In genomic region chr2:227539465-227539956, GRCh38 we compare ENCODE assay signal across 43 cellular contexts. TPM values are rescaled to one million over a fixed set of nuclear protein-coding genes. Genes with fewer than 3 reads are reported as not detected.
"Had no signal": no experiment of that assay in that cellular context is flagged by ENCODE, and none has a peak within 500 bp of the region (broad histone marks: within the 10 kb centered on the region; RNA-seq: fewer than 3 reads in every experiment).

No MANE protein-coding gene starts in this region.

- H3K27ac Mint-ChIP-seq: activated naive CD4-positive, alpha-beta T cell treated with anti-CD3 and anti-CD28 coated beads for 36 hours; activated naive CD4-positive, alpha-beta T cell treated with anti-CD3 and anti-CD28 coated beads, Interleukin-2, amount 10 ng/mL, durations not matched to agents 7 days and 5 days; activated naive CD4-positive, alpha-beta T cell treated with anti-CD3 and anti-CD28 coated beads, Interleukin-2, amount 50 U/mL, for 24 hours; activated naive CD4-positive, alpha-beta T cell treated with anti-CD3 and anti-CD28 coated beads, Interleukin-2, amount 50 U/mL, for 72 hours; activated naive CD8-positive, alpha-beta T cell; activated naive CD8-positive, alpha-beta T cell treated with anti-CD3 and anti-CD28 coated beads for 36 hours; activated naive CD8-positive, alpha-beta T cell treated with anti-CD3 and anti-CD28 coated beads, Interleukin-2, amount 10 ng/mL, durations not matched to agents 7 days and 5 days; activated naive CD8-positive, alpha-beta T cell treated with anti-CD3 and anti-CD28 coated beads, Interleukin-2, amount 50 U/mL, for 24 hours; activated T-cell treated with anti-CD3 and anti-CD28 coated beads, Interleukin-2, amount 50 U/mL, for 24 hours; activated T-cell treated with anti-CD3 and anti-CD28 coated beads, Interleukin-2, amount 50 U/mL, for 72 hours; activated T-helper 1 cell treated with anti-CD3 and anti-CD28 coated beads, Interleukin-12 subunit alpha, Interleukin-12 subunit beta, Interleukin-2, Interleukin-4 antibody, amounts not matched to agents 30 ng/mL and 10 ng/mL and 1 ng/mL, durations not matched to agents 14 hours and 24 hours and 36 hours; activated T-helper 17 cell treated with anti-CD3 and anti-CD28 coated beads, Interleukin-2, amount 50 U/mL, for 72 hours; activated T-helper 2 cell treated with anti-CD3 and anti-CD28 coated beads, Interferon-gamma antibody, Interleukin-2, Interleukin-4, amounts not matched to agents 10 μg/mL and 5 μg/mL and 100 μg/mL, durations not matched to agents 14 hours and 24 hours and 36 hours; brain had no signal

- FAIRE-seq: astrocyte, bronchial epithelial cell had no signal

- H3K4me3 Mint-ChIP-seq: activated naive CD4-positive, alpha-beta T cell treated with anti-CD3 and anti-CD28 coated beads for 36 hours; activated naive CD4-positive, alpha-beta T cell treated with anti-CD3 and anti-CD28 coated beads, Interleukin-2, amount 10 ng/mL, durations not matched to agents 7 days and 5 days; activated naive CD4-positive, alpha-beta T cell treated with anti-CD3 and anti-CD28 coated beads, Interleukin-2, amount 50 U/mL, for 24 hours; activated naive CD8-positive, alpha-beta T cell; activated naive CD8-positive, alpha-beta T cell treated with anti-CD3 and anti-CD28 coated beads for 36 hours; activated naive CD8-positive, alpha-beta T cell treated with anti-CD3 and anti-CD28 coated beads, Interleukin-2, amount 10 ng/mL, durations not matched to agents 7 days and 5 days; activated naive CD8-positive, alpha-beta T cell treated with anti-CD3 and anti-CD28 coated beads, Interleukin-2, amount 50 U/mL, for 24 hours; activated T-cell treated with anti-CD3 and anti-CD28 coated beads, Interleukin-2, amount 50 U/mL, for 24 hours; activated T-cell treated with anti-CD3 and anti-CD28 coated beads, Interleukin-2, amount 50 U/mL, for 4 hours; activated T-cell treated with anti-CD3 and anti-CD28 coated beads, Interleukin-2, amount 50 U/mL, for 72 hours; activated T-helper 1 cell treated with anti-CD3 and anti-CD28 coated beads, Interleukin-12 subunit alpha, Interleukin-12 subunit beta, Interleukin-2, Interleukin-4 antibody, amounts not matched to agents 30 ng/mL and 10 ng/mL and 1 ng/mL, durations not matched to agents 14 hours and 24 hours and 36 hours; activated T-helper 17 cell treated with anti-CD3 and anti-CD28 coated beads, Interleukin-2, amount 50 U/mL, for 72 hours; brain; central memory CD8-positive, alpha-beta T cell had no signal

- H3K27me3 ChIP-seq: adrenal gland, ascending aorta, body of pancreas, brain microvascular endothelial cell, breast epithelium, cardiac muscle cell had no signal

- H3K4me1 Mint-ChIP-seq: activated naive CD4-positive, alpha-beta T cell treated with anti-CD3 and anti-CD28 coated beads, Interleukin-2, amount 10 ng/mL, durations not matched to agents 7 days and 5 days; brain had no signal

- H3K27ac ChIP-seq: adrenal gland, ascending aorta, body of pancreas, brain microvascular endothelial cell, breast epithelium, cardiac muscle cell had no signal

- ATAC-seq: activated naive CD4-positive, alpha-beta T cell treated with anti-CD3 and anti-CD28 coated beads, Interleukin-2, amount 50 U/mL, for 72 hours; activated naive CD8-positive, alpha-beta T cell treated with anti-CD3 and anti-CD28 coated beads, Interleukin-2, amount 50 U/mL, for 24 hours; activated T-cell treated with anti-CD3 and anti-CD28 coated beads, Interleukin-2, amount 50 U/mL, for 4 hours; activated T-cell treated with anti-CD3 and anti-CD28 coated beads, Interleukin-2, amount 50 U/mL, for 72 hours; activated T-helper 17 cell treated with anti-CD3 and anti-CD28 coated beads, Interleukin-2, amount 50 U/mL, for 72 hours; body of pancreas had no signal

- H3K9me3 Mint-ChIP-seq: activated T-helper 17 cell treated with anti-CD3 and anti-CD28 coated beads, Interleukin-2, amount 50 U/mL, for 72 hours; central memory CD8-positive, alpha-beta T cell had no signal

- DNase-seq: activated effector memory CD4-positive, alpha-beta T cell treated with anti-CD3 and anti-CD28 coated beads, Interleukin-2, amount 50 U/mL, for 16 hours; activated effector memory CD4-positive, alpha-beta T cell treated with Interleukin-2 at 50 U/mL for 16 hours; activated gamma-delta T cell; activated gamma-delta T cell treated with Interleukin-2 at 50 U/mL for 16 hours; activated naive CD4-positive, alpha-beta T cell; activated naive CD4-positive, alpha-beta T cell treated with anti-CD3 and anti-CD28 coated beads for 36 hours; activated naive CD4-positive, alpha-beta T cell treated with anti-CD3 and anti-CD28 coated beads, Interleukin-2, amount 10 ng/mL, durations not matched to agents 7 days and 5 days; activated naive CD4-positive, alpha-beta T cell treated with anti-CD3 and anti-CD28 coated beads, Interleukin-2, amount 50 U/mL, for 16 hours; activated naive CD4-positive, alpha-beta T cell treated with Interleukin-2 at 50 U/mL for 16 hours; activated naive CD8-positive, alpha-beta T cell treated with anti-CD3 and anti-CD28 coated beads for 36 hours; activated naive CD8-positive, alpha-beta T cell treated with anti-CD3 and anti-CD28 coated beads, Interleukin-2, amount 10 ng/mL, durations not matched to agents 7 days and 5 days; activated naive CD8-positive, alpha-beta T cell treated with anti-CD3 and anti-CD28 coated beads, Interleukin-2, amount 50 U/mL, for 24 hours; activated T-cell treated with anti-CD3 and anti-CD28 coated beads, Interleukin-2, amount 50 U/mL, for 24 hours; activated T-cell treated with anti-CD3 and anti-CD28 coated beads, Interleukin-2, amount 50 U/mL, for 4 hours; activated T-cell treated with anti-CD3 and anti-CD28 coated beads, Interleukin-2, amount 50 U/mL, for 48 hours; activated T-cell treated with anti-CD3 and anti-CD28 coated beads, Interleukin-2, amount 50 U/mL, for 72 hours; adrenal gland; amniotic stem cell; amygdala; anterior cingulate cortex; aorta; body of pancreas; brain microvascular endothelial cell; caudate nucleus; central memory CD4-positive, alpha-beta T cell; cerebellar nuclear complex had no signal

- H3K4me3 ChIP-seq: adrenal gland, ascending aorta, body of pancreas, breast epithelium, cardiac muscle cell had no signal

- H3K27me3 Mint-ChIP-seq: activated naive CD4-positive, alpha-beta T cell treated with anti-CD3 and anti-CD28 coated beads, Interleukin-2, amount 10 ng/mL, durations not matched to agents 7 days and 5 days; activated naive CD4-positive, alpha-beta T cell treated with anti-CD3 and anti-CD28 coated beads, Interleukin-2, amount 50 U/mL, for 24 hours; activated naive CD8-positive, alpha-beta T cell; activated naive CD8-positive, alpha-beta T cell treated with anti-CD3 and anti-CD28 coated beads for 36 hours; activated naive CD8-positive, alpha-beta T cell treated with anti-CD3 and anti-CD28 coated beads, Interleukin-2, amount 10 ng/mL, durations not matched to agents 7 days and 5 days; activated naive CD8-positive, alpha-beta T cell treated with anti-CD3 and anti-CD28 coated beads, Interleukin-2, amount 50 U/mL, for 24 hours; activated T-cell treated with anti-CD3 and anti-CD28 coated beads, Interleukin-2, amount 50 U/mL, for 24 hours; activated T-helper 17 cell treated with anti-CD3 and anti-CD28 coated beads, Interleukin-2, amount 50 U/mL, for 72 hours; central memory CD8-positive, alpha-beta T cell had no signal

- H3K9me3 ChIP-seq: adrenal gland, body of pancreas had no signal

- H3K4me1 ChIP-seq: adrenal gland, ascending aorta, body of pancreas, breast epithelium had no signal

RNA-seq across cellular contexts. Expression of gene SCYGR2, which starts 59.2 kb away (rescaled TPM):
- total RNA-seq: activated naive CD4-positive, alpha-beta T cell treated with anti-CD3 and anti-CD28 coated beads for 36 hours; activated naive CD4-positive, alpha-beta T cell treated with anti-CD3 and anti-CD28 coated beads, Interleukin-2, amount 50 U/mL, for 72 hours; activated naive CD8-positive, alpha-beta T cell treated with anti-CD3 and anti-CD28 coated beads for 36 hours; activated naive CD8-positive, alpha-beta T cell treated with anti-CD3 and anti-CD28 coated beads, Interleukin-2, amount 10 ng/mL, durations not matched to agents 7 days and 5 days; activated T-cell treated with anti-CD3 and anti-CD28 coated beads, Interleukin-2, amount 50 U/mL, for 4 hours; activated T-cell treated with anti-CD3 and anti-CD28 coated beads, Interleukin-2, amount 50 U/mL, for 72 hours; activated T-helper 1 cell treated with anti-CD3 and anti-CD28 coated beads, Interleukin-12 subunit alpha, Interleukin-12 subunit beta, Interleukin-2, Interleukin-4 antibody, amounts not matched to agents 30 ng/mL and 10 ng/mL and 1 ng/mL, durations not matched to agents 14 hours and 24 hours and 36 hours; activated T-helper 17 cell treated with anti-CD3 and anti-CD28 coated beads, Interleukin-2, amount 50 U/mL, for 72 hours; activated T-helper 2 cell treated with anti-CD3 and anti-CD28 coated beads, Interferon-gamma antibody, Interleukin-2, Interleukin-4, amounts not matched to agents 10 μg/mL and 5 μg/mL and 100 μg/mL, durations not matched to agents 14 hours and 24 hours and 36 hours; adrenal gland; aorta; ascending aorta; astrocyte; body of pancreas; breast epithelium; bronchial epithelial cell; cardiac muscle cell; cardiac septum; cerebellum; chondrocyte had no signal
- polyA plus RNA-seq: adipose tissue, adrenal gland, aorta, cardiac muscle cell had no signal
